In the genomic region with DNA sequence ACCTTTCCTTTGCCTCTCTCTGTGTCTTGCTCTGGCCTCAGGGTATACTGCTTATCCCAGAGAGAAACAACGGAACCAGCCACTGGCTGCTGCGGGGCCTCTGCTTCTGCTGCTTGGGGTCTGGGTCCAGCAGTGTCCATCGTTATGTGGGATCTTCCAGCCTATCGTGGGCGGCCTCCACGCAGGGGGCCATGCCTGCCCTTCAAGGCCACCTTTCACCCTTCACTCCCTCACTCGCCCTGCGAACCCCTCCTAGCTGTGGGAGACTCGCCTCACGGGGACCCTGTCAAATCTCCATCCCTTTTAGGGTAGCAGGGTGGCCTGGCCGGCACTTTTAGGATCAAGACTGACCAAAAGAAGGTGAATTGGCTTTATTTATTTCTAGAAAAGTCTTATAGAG, we compare ENCODE assay signal across 17 cellular contexts. TPM values are rescaled to one million over a fixed set of nuclear protein-coding genes. Genes with fewer than 3 reads are reported as not detected.
DNase-seq lines count a peak whose midpoint lies in the region; TF ChIP-seq lines count a peak whose summit lies in the region.
"Had no signal": no experiment of that assay in that cellular context is flagged by ENCODE, and none has a peak within 500 bp of the region (broad histone marks: within the 10 kb centered on the region; RNA-seq: fewer than 3 reads in every experiment).

No MANE protein-coding gene starts in this region.

- H3K36me3 Mint-ChIP-seq in neural crest cell (ENCODE audit: low read depth), result no peaks in the 10 kb centered on the region
- H3K36me3 Mint-ChIP-seq: CD8-positive, alpha-beta T cell had no signal

- no peaks in the 10 kb centered on the region for H3K9me3 Mint-ChIP-seq in neural crest cell
- H3K9me3 Mint-ChIP-seq: CD8-positive, alpha-beta T cell; HFFc6 had no signal

- H3K27ac ChIP-seq in cardiac muscle cell, result peak overlapping the region; percentile 17
- peak overlapping the region in 2 of 8 donors; percentile 13 to 33 for H3K27ac ChIP-seq in spleen
- no peak overlapping the region for H3K27ac ChIP-seq in brain microvascular endothelial cell
- H3K27ac ChIP-seq: BLaER1 treated with 17β-estradiol and CSF1 and Interleukin-3, amounts not matched to agents 10 nM and 100 nM had no signal

- in situ Hi-C loops in brain microvascular endothelial cell (cut with HindIII; ENCODE audit: low pct_ligation_motif_present, low sequenced_read_pairs), result no loop called here

- no peaks in the 10 kb centered on the region for H3K27me3 ChIP-seq in cardiac muscle cell
- H3K27me3 ChIP-seq in spleen (replicated peaks in 1 of 7), result no peaks in the 10 kb centered on the region
- H3K27me3 ChIP-seq in brain microvascular endothelial cell (replicated peaks), result no peaks in the 10 kb centered on the region
- H3K27me3 ChIP-seq: BLaER1 treated with 17β-estradiol and CSF1 and Interleukin-3, amounts not matched to agents 10 nM and 100 nM had no signal

- H3K4me3 ChIP-seq in cardiac muscle cell, result no peak overlapping the region
- H3K4me3 ChIP-seq in spleen, result no peak overlapping the region
- H3K4me3 ChIP-seq in brain microvascular endothelial cell (ENCODE audit: low read depth, low read length), result no peak overlapping the region
- H3K4me3 ChIP-seq: BLaER1 treated with 17β-estradiol and CSF1 and Interleukin-3, amounts not matched to agents 10 nM and 100 nM; GM12878 had no signal

- H3K4me3 Mint-ChIP-seq in neural crest cell, result no peak overlapping the region
- H3K4me3 Mint-ChIP-seq: B cell; CD8-positive, alpha-beta T cell; HFFc6 had no signal

- H3K4me1 Mint-ChIP-seq in neural crest cell, result peaks cover 9% of the 10 kb centered on the region

- peak overlapping the region; percentile 59 for H3K27ac Mint-ChIP-seq in neural crest cell (ENCODE audit: unreplicated experiment)
- H3K27ac Mint-ChIP-seq: B cell; CD8-positive, alpha-beta T cell; HFFc6 had no signal

- no peak for TF ChIP-seq POLR2A in spleen (IDR thresholded peaks at IDR 0.05)

- H3K9me3 ChIP-seq in cardiac muscle cell (ENCODE audit: low read depth), result no peaks in the 10 kb centered on the region
- no peaks in the 10 kb centered on the region for H3K9me3 ChIP-seq in spleen
- H3K9me3 ChIP-seq: BLaER1 treated with 17β-estradiol and CSF1 and Interleukin-3, amounts not matched to agents 10 nM and 100 nM had no signal

- H3K36me3 ChIP-seq in cardiac muscle cell (no peaks in the 10 kb centered on the region), spleen (no peaks in the 10 kb centered on the region), brain microvascular endothelial cell (replicated peaks) (no peaks in the 10 kb centered on the region)
- H3K36me3 ChIP-seq: BLaER1 treated with 17β-estradiol and CSF1 and Interleukin-3, amounts not matched to agents 10 nM and 100 nM had no signal

- no peaks in the 10 kb centered on the region for H3K27me3 Mint-ChIP-seq in neural crest cell (ENCODE audit: low read depth)
- H3K27me3 Mint-ChIP-seq: B cell had no signal

- TF ChIP-seq CTCF in cardiac muscle cell (IDR thresholded peaks at IDR 0.05; ENCODE audit: low read depth, low read length) (no peak), neural crest cell (conservative IDR thresholded peaks at IDR 0.05) (no peak), spleen (IDR thresholded peaks at IDR 0.05 in 8 of 11, conservative IDR thresholded peaks at IDR 0.05 in 3 of 11) (no peak), brain microvascular endothelial cell (IDR thresholded peaks at IDR 0.05; ENCODE audit: low read depth, low read length, missing control alignments) (no peak)

- intact Hi-C loops in cardiac septum (cut with DNase I), result loop anchor here (2.0 to 5.0 kb wide), 2 partner anchors 15 to 64 kb away; no protein-coding TSS in a partner anchor
- intact Hi-C loops in spleen (cut with DNase I; ENCODE audit: low total_unique reads), result no loop called here

- H3K4me1 ChIP-seq in cardiac muscle cell (ENCODE audit: low read depth), result peaks cover 15% of the 10 kb centered on the region
- H3K4me1 ChIP-seq in spleen, result peaks cover 1 to 58% (median 36%) of the 10 kb centered on the region in 6 donors

- 89 to 97% (median 91%) methylated on average over 11 of the region's 11 CpGs for WGBS in spleen, 5 donors

- no peak for DNase-seq in cardiac muscle cell (ENCODE audit: low read depth in 1 of 2, low spot score in 1 of 2)
- no peak for DNase-seq in cardiac septum (ENCODE audit: low spot score)
- DNase-seq in neural crest cell (ENCODE audit: low read depth, low spot score), result no peak
- peak; percentile 70 for DNase-seq in spleen
- no peak for DNase-seq in activated CD4-positive, alpha-beta T cell treated with anti-CD3 and anti-CD28 coated beads for 1 hour
- no peak for DNase-seq in brain microvascular endothelial cell
- no peak for DNase-seq in EL
- DNase-seq: Calu3; CD8-positive, alpha-beta T cell; DMS79 treated with DMSO at 0.1 percent for 48 hours; GOT3; H7; HFFc6 had no signal

RNA-seq across cellular contexts. Expression of a gene that starts 19.3 kb away (rescaled TPM):
- total RNA-seq in cardiac muscle cell (5.8 and 7.4 TPM in 2 replicates), cardiac septum (22.6 TPM), neural crest cell (3.8 and 6.8 TPM in 2 replicates), spleen (100 to 1,000 TPM in 4 of 7 donors, 10 to 100 TPM in 3; 41.8 to 127 (median 100) TPM)
- polyA plus RNA-seq in cardiac muscle cell (4.2 and 4.9 TPM in 2 replicates), spleen (10 to 100 TPM; 11.8 to 49.8 (median 26.6) TPM)

RNA-seq across cellular contexts. Expression of a gene that starts 21.1 kb away (rescaled TPM):
- total RNA-seq in cardiac muscle cell, result 3.8 and 4.6 TPM in 2 replicates
- polyA plus RNA-seq in cardiac muscle cell, result 0.57 and 2.9 TPM in 2 replicates
- 16.5 TPM for total RNA-seq in cardiac septum
- 2.5 and 2.7 TPM in 2 replicates for total RNA-seq in neural crest cell
- total RNA-seq in spleen, result 100 to 1,000 TPM in 1 of 7 donors, 10 to 100 TPM in 6; 58.0 to 157 (median 69.4) TPM
- polyA plus RNA-seq in spleen, result 10 to 100 TPM; 23.3 to 43.7 (median 23.5) TPM
- total RNA-seq: G401 had no signal
